ENCODE assay signal across 1 cellular context in the genomic region with DNA sequence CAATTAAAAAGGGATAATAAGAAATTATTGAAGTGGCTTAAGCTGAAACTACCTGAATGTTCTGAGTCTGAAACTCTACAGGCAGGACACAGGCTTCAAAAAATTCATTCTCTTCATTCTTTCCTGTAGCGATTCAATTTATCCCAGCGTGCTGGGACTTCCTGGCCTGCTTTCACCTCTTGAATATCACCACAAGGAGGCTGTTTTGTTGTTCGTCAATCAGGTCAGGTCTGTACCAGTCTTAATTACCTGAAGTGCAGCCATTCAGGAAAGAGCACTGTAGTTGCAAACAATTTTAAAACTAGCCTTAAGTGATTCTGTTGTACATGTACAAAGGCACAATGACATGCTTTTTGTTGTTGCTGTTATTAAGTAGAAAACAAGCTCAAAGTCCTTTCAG.
TF ChIP-seq lines count a peak whose summit lies in the region.

No MANE protein-coding gene starts in this region.

TF ChIP-seq in liver, 16 proteins besides CTCF, POLR2A, EP300 and RAD21 (continued from another document):
- TF ChIP-seq, protein P1, sequence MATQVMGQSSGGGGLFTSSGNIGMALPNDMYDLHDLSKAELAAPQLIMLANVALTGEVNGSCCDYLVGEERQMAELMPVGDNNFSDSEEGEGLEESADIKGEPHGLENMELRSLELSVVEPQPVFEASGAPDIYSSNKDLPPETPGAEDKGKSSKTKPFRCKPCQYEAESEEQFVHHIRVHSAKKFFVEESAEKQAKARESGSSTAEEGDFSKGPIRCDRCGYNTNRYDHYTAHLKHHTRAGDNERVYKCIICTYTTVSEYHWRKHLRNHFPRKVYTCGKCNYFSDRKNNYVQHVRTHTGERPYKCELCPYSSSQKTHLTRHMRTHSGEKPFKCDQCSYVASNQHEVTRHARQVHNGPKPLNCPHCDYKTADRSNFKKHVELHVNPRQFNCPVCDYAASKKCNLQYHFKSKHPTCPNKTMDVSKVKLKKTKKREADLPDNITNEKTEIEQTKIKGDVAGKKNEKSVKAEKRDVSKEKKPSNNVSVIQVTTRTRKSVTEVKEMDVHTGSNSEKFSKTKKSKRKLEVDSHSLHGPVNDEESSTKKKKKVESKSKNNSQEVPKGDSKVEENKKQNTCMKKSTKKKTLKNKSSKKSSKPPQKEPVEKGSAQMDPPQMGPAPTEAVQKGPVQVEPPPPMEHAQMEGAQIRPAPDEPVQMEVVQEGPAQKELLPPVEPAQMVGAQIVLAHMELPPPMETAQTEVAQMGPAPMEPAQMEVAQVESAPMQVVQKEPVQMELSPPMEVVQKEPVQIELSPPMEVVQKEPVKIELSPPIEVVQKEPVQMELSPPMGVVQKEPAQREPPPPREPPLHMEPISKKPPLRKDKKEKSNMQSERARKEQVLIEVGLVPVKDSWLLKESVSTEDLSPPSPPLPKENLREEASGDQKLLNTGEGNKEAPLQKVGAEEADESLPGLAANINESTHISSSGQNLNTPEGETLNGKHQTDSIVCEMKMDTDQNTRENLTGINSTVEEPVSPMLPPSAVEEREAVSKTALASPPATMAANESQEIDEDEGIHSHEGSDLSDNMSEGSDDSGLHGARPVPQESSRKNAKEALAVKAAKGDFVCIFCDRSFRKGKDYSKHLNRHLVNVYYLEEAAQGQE (IDR thresholded peaks at IDR 0.05) = no peak
- TF ChIP-seq FOXA2 (IDR thresholded peaks at IDR 0.05) = no peak
- no peak for TF ChIP-seq YY1 (IDR thresholded peaks at IDR 0.05)
- no peak for TF ChIP-seq SP1 (IDR thresholded peaks at IDR 0.05)
